In the genomic region with DNA sequence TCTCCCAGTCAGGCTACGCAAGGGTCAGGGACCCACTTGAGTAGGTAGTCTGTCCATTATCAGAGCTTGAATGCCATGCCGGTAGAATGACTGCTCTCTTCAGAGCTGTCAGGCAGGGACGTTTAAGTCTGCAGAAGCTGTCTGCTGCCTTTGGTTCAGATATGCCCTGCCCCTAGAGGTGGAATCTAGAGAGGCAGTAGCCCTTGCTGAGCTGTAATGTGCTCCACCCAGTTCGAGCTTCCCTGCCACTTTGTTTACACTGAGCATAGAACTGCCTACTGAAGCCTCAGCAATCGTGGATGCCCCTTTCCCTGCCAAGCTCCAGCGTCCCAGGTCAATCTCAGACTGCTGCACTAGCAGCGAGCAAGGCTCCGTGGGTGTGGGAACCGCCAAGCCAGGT, we compare ENCODE assay signal across 18 cellular contexts. TPM values are rescaled to one million over a fixed set of nuclear protein-coding genes. Genes with fewer than 3 reads are reported as not detected.
DNase-seq lines count a peak whose midpoint lies in the region; ATAC-seq, FAIRE-seq and TF ChIP-seq lines count a peak whose summit lies in the region.
"Had no signal": no experiment of that assay in that cellular context is flagged by ENCODE, and none has a peak within 500 bp of the region (broad histone marks: within the 10 kb centered on the region; RNA-seq: fewer than 3 reads in every experiment).

No MANE protein-coding gene starts in this region.

- no peaks in the 10 kb centered on the region for H3K79me1 ChIP-seq in neuronal stem cell (ENCODE audit: low read depth, low read length)

- no peaks in the 10 kb centered on the region for H3K79me2 ChIP-seq in GM23338 (replicated peaks; ENCODE audit: insufficient read depth)
- no peaks in the 10 kb centered on the region for H3K79me2 ChIP-seq in K562 (ENCODE audit: control insufficient read depth, insufficient read depth, low read length)

- H3K36me3 ChIP-seq in GM23338 (ENCODE audit: insufficient read depth) (no peaks in the 10 kb centered on the region), K562 (ENCODE audit: control insufficient read depth, insufficient read depth, low read length) (no peaks in the 10 kb centered on the region), neuronal stem cell (replicated peaks in 1 of 2; ENCODE audit: control insufficient read depth in 2 of 2, insufficient read depth in 2 of 2, low read length in 2 of 2) (no peaks in the 10 kb centered on the region), MG63 (no peaks in the 10 kb centered on the region)
- H3K36me3 ChIP-seq: HAP-1, SJSA1 had no signal

- TF ChIP-seq POLR2A in K562 (conservative IDR thresholded peaks at IDR 0.05), result no peak

- no peaks in the 10 kb centered on the region; the same call in 2 of the 3 replicates for H3K36me3 Mint-ChIP-seq in GM23338 (ENCODE audit: low read depth)

- no peak overlapping the region for H4K91ac ChIP-seq in neuronal stem cell (ENCODE audit: low read depth, low read length, poor library complexity)

- no peak; a peak in 3 of 4 replicates for TF ChIP-seq RAD21 in K562 (CRISPR knock-in tag; conservative IDR thresholded peaks at IDR 0.05 in 1 of 2, IDR thresholded peaks at IDR 0.05 in 1 of 2)

- WGBS in K562 (ENCODE audit: insufficient coverage, low coverage, missing lambda C conversion rate), result 8% methylated on average over 9 of the region's 9 CpGs
- no CpG with 5 or more reads among the region's 9 CpGs for WGBS in neuronal stem cell (ENCODE audit: extremely low coverage in 2 of 2, insufficient read length in 2 of 2, insufficient replicate concordance in 1 of 2), 2 donors

- in situ Hi-C loops in K562 (cut with MboI), result no loop called here

- H3K9ac ChIP-seq in K562 (ENCODE audit: insufficient read depth in 1 of 2, low read depth in 2 of 2, low read length in 2 of 2), result peak overlapping the region in 1 of 2 experiments; percentile 82; a peak in 2 of 4 replicates
- H3K9ac ChIP-seq in neuronal stem cell (ENCODE audit: low read depth, low read length, poor library complexity), result no peak overlapping the region

- H3K9me3 Mint-ChIP-seq in GM23338, result peaks cover 66% of the 10 kb centered on the region

- H3K27me3 Mint-ChIP-seq in GM23338 (ENCODE audit: insufficient read depth, low read depth, poor library complexity), result peaks cover 4% of the 10 kb centered on the region
- H3K27me3 Mint-ChIP-seq: B cell had no signal

- peak; percentile 28; the same call in 1 of the 3 replicates for ATAC-seq in GM23338
- peak; percentile 79 for ATAC-seq in K562
- no peak for ATAC-seq in HG03432 (IDR thresholded peaks at IDR 0.05; ENCODE audit: unreplicated experiment)
- ATAC-seq: CD8-positive, alpha-beta T cell; T-cell had no signal

- H3K4me3 ChIP-seq in GM23338 (no peak overlapping the region), K562 (peak overlapping the region; percentile 25; the same call in 1 of the 2 replicates), neuronal stem cell (ENCODE audit: low read length in 2 of 2) (no peak overlapping the region), MG63 (no peak overlapping the region)
- H3K4me3 ChIP-seq: HAP-1, SJSA1 had no signal

- no TSS peak for BruUV-seq in K562 (replicated peaks; lab: Mats Ljungman, UMichigan)

- no peak overlapping the region for H2BK5ac ChIP-seq in neuronal stem cell (ENCODE audit: low read length)

- H2BK120ac ChIP-seq in neuronal stem cell (ENCODE audit: low read depth, low read length), result no peak overlapping the region

- no peak overlapping the region for H3K14ac ChIP-seq in neuronal stem cell (ENCODE audit: low read length)

- peak; percentile 60 for DNase-seq in GM23338 (ENCODE audit: low spot score)
- no peak for DNase-seq in K562 (ENCODE audit: extremely low read depth in 1 of 4, low spot score in 3 of 4)
- no peak for DNase-seq in neuronal stem cell (ENCODE audit: low spot score)
- no peak for DNase-seq in activated naive CD4-positive, alpha-beta T cell treated with Interleukin-2 at 50 U/mL for 16 hours
- no peak for DNase-seq in MG63
- DNase-seq: CD8-positive, alpha-beta T cell; EL; KBM-7; NCI-H1105; NCI-H1694 treated with DMSO at 0.1 percent for 48 hours; T-cell had no signal

- no peaks in the 10 kb centered on the region for H3K9me1 ChIP-seq in K562 (ENCODE audit: control insufficient read depth, insufficient read depth, low read length)

- no peak for FAIRE-seq in K562 (lab: Jason Lieb, UNC)
- FAIRE-seq: HTR-8/SVneo had no signal

- H3K4me1 Mint-ChIP-seq in GM23338, result no peaks in the 10 kb centered on the region; the same call in 2 of the 3 replicates
- H3K4me1 Mint-ChIP-seq: B cell, T-cell had no signal

- H4K20me1 ChIP-seq in GM23338 (replicated peaks; ENCODE audit: insufficient read depth), result no peaks in the 10 kb centered on the region
- H4K20me1 ChIP-seq in K562 (replicated peaks; ENCODE audit: control insufficient read depth, insufficient read depth, low read length), result no peaks in the 10 kb centered on the region

- no peak overlapping the region for H2BK12ac ChIP-seq in neuronal stem cell (ENCODE audit: low read length)

- no peak overlapping the region for H3K4me2 ChIP-seq in GM23338
- peak overlapping the region; percentile 66 for H3K4me2 ChIP-seq in K562 (ENCODE audit: insufficient read depth, low read length)
- no peak overlapping the region for H3K4me2 ChIP-seq in neuronal stem cell (ENCODE audit: insufficient read depth, low read length, poor library complexity, severe bottlenecking)

- no peak overlapping the region for H3K18ac ChIP-seq in neuronal stem cell (ENCODE audit: low read length)

- peak; percentile 34 to 56; a peak in 3 of 4 replicates for TF ChIP-seq CTCF in GM23338 (conservative IDR thresholded peaks at IDR 0.05; ENCODE audit: low read depth in 2 of 2)
- peak; percentile 18; the same call in 1 of the 2 replicates for TF ChIP-seq CTCF in LNCAP (IDR thresholded peaks at IDR 0.05)
- TF ChIP-seq CTCF in K562 (IDR thresholded peaks at IDR 0.05 in 2 of 3, conservative IDR thresholded peaks at IDR 0.05 in 1 of 3; ENCODE audit: insufficient read depth in 2 of 3, low read depth in 1 of 3, low read length in 3 of 3), result peak; percentile 12 to 49 (median 45); a peak in 3 of 6 replicates

- POLR2A ChIA-PET in K562 (lab: Yijun Ruan, JAX), result interaction anchor here (0.8 kb wide), 1 partner anchor 21 kb away, joined by 4 read pairs; no protein-coding TSS in a partner anchor

- CTCF ChIA-PET in K562 (lab: Yijun Ruan, JAX; ENCODE audit: low intra/inter-chr PET ratio), result no interaction called here

- H3F3A ChIP-seq in GM23338 (replicated peaks; ENCODE audit: low read depth), result no peaks in the 10 kb centered on the region

- H3K27ac ChIP-seq in GM23338 (ENCODE audit: low read depth) (no peak overlapping the region), K562 (ENCODE audit: extremely low read depth, low read depth, low read length) (no peak overlapping the region; the same call in 2 of the 3 replicates), neuronal stem cell (replicated peaks; ENCODE audit: low read length) (no peak overlapping the region)
- H3K27ac ChIP-seq: RWPE1, SJSA1 had no signal

- H3K4me1 ChIP-seq in GM23338 (ENCODE audit: insufficient read depth) (no peaks in the 10 kb centered on the region), K562 (replicated peaks in 1 of 2; ENCODE audit: control insufficient read depth in 2 of 2, insufficient read depth in 2 of 2, low read length in 2 of 2) (no peaks in the 10 kb centered on the region), neuronal stem cell (ENCODE audit: control insufficient read depth in 2 of 2, insufficient read depth in 1 of 2, low read depth in 1 of 2, low read length in 2 of 2) (no peaks in the 10 kb centered on the region)
- H3K4me1 ChIP-seq: HAP-1, SJSA1 had no signal

- H2AFZ ChIP-seq in GM23338, result no peak overlapping the region; the same call in 1 of the 2 replicates
- peak overlapping the region; percentile 87 for H2AFZ ChIP-seq in K562 (ENCODE audit: low read depth, low read length)
- no peak overlapping the region for H2AFZ ChIP-seq in neuronal stem cell (ENCODE audit: low read length)

- H4K8ac ChIP-seq in neuronal stem cell (ENCODE audit: low read depth, low read length), result no peak overlapping the region

- no peak for TF ChIP-seq EP300 in K562 (IDR thresholded peaks at IDR 0.05; ENCODE audit: low read length)

- H3K4me3 Mint-ChIP-seq in GM23338, result no peak overlapping the region
- H3K4me3 Mint-ChIP-seq: B cell; CD8-positive, alpha-beta T cell; T-cell had no signal

- H2AK5ac ChIP-seq in neuronal stem cell (ENCODE audit: low read depth, low read length), result peak overlapping the region; percentile 60

- H3K27ac Mint-ChIP-seq in GM23338, result no peak overlapping the region
- H3K27ac Mint-ChIP-seq: B cell; CD8-positive, alpha-beta T cell; T-cell had no signal

- H3K9me2 ChIP-seq in GM23338 (ENCODE audit: insufficient read depth), result 0 out of 2 replicates have a peak, but pooled peaks cover 3% of the 10 kb centered on the region

- no peaks in the 10 kb centered on the region for H3K27me3 ChIP-seq in GM23338 (ENCODE audit: insufficient read depth)
- no peaks in the 10 kb centered on the region for H3K27me3 ChIP-seq in K562 (ENCODE audit: control insufficient read depth in 2 of 2, insufficient read depth in 2 of 2, low read length in 2 of 2)
- H3K27me3 ChIP-seq in neuronal stem cell (ENCODE audit: control insufficient read depth in 3 of 3, insufficient read depth in 3 of 3, low read depth in 1 of 3, low read length in 3 of 3), result no peaks in the 10 kb centered on the region
- no peaks in the 10 kb centered on the region for H3K27me3 ChIP-seq in MG63
- H3K27me3 ChIP-seq: SJSA1 had no signal

- H2BK15ac ChIP-seq in neuronal stem cell (ENCODE audit: low read length), result peak overlapping the region; percentile 54

- intact Hi-C loops in K562 (cut with micrococcal nuclease), result no loop called here

- H3K9me3 ChIP-seq in K562 (replicated peaks; ENCODE audit: control insufficient read depth, insufficient read depth, low read depth, low read length) (no peaks in the 10 kb centered on the region), neuronal stem cell (replicated peaks in 1 of 2; ENCODE audit: control insufficient read depth in 2 of 2, insufficient read depth in 1 of 2, low read depth in 1 of 2, low read length in 2 of 2) (no peaks in the 10 kb centered on the region), MG63 (no peaks in the 10 kb centered on the region)
- H3K9me3 ChIP-seq: HAP-1, SJSA1 had no signal

- H3K4ac ChIP-seq in neuronal stem cell (ENCODE audit: low read length), result no peak overlapping the region

- peak overlapping the region; percentile 25 for H3K23ac ChIP-seq in neuronal stem cell (ENCODE audit: low read depth, low read length, poor library complexity)

RNA-seq across cellular contexts. Expression of a gene that starts 57.5 kb away (rescaled TPM):
- total RNA-seq in GM23338 (2014; rRNA removed; shearing (Covaris generic)), result 14.6 and 19.8 TPM in 2 replicates
- 11.2 and 12.9 TPM in 2 replicates for polyA plus RNA-seq in GM23338 (2016; fragmentation: Nextera tagmentation; extraction: Ambion mirVana)
- total RNA-seq in K562 (2011; cell fraction: chromatin; rRNA removed; ENCODE audit: low replicate concordance), result 23.2 and 32.3 TPM in 2 replicates
- 22.8 and 27.4 TPM in 2 replicates for total RNA-seq in K562 (2011; cell fraction: nucleolus; rRNA removed)
- total RNA-seq in K562 (2011; cell fraction: nucleoplasm; rRNA removed), result 35.6 and 42.7 TPM in 2 replicates
- 12.4 and 21.7 TPM in 2 replicates for total RNA-seq in K562 (2014; rRNA removed)
- 22.6 and 22.9 TPM in 2 replicates for total RNA-seq in K562 (2014; rRNA removed; fragmentation: Illumina TruSeq; extraction: Trizol)
- 22.5 and 24.7 TPM in 2 replicates for total RNA-seq in K562 (2015; rRNA removed; fragmentation: Illumina TruSeq; extraction: Trizol)
- total RNA-seq in K562 (2021), result 17.4 and 18.0 TPM in 2 replicates
- 16.7 and 22.9 TPM in 2 replicates for polyA plus RNA-seq in K562 (2011; rRNA removed)
- 10.5 and 12.2 TPM in 2 replicates for polyA plus RNA-seq in K562 (2011; cell fraction: cytosol; rRNA removed)
- polyA plus RNA-seq in K562 (2011; cell fraction: nucleus; rRNA removed), result 17.9 and 25.1 TPM in 2 replicates
- polyA plus RNA-seq in K562 (2012), result 14.3 and 17.4 TPM in 2 replicates
- 21.5 and 25.1 TPM in 2 replicates for polyA plus RNA-seq in K562 (2014; fragmentation: Illumina TruSeq; extraction: Trizol)
- polyA plus RNA-seq in K562 (2014; fragmentation: Nextera tagmentation; extraction: Ambion mirVana), result 10 to 100 TPM in 1 of 2 experiments, 1 to 10 TPM in 1; 5.5 to 10.2 TPM
- polyA plus RNA-seq in K562 (2014; rRNA removed), result 17.6 and 18.2 TPM in 2 replicates
- polyA minus RNA-seq in K562 (2011; rRNA and poly(A)+ RNA removed), result 33.2 and 34.4 TPM in 2 replicates
- 5.0 and 9.4 TPM in 2 replicates for polyA minus RNA-seq in K562 (2011; cell fraction: cytosol; rRNA and poly(A)+ RNA removed)
- polyA minus RNA-seq in K562 (2011; cell fraction: nucleus; rRNA and poly(A)+ RNA removed), result 28.7 and 31.2 TPM in 2 replicates
- 19.8 TPM for polyA plus RNA-seq in neuronal stem cell (2013, experiment 1 of 2)
- 20.7 TPM for polyA plus RNA-seq in neuronal stem cell (2013, experiment 2 of 2)
- 6.6 and 11.9 TPM in 2 replicates for total RNA-seq in MG63 (2014; rRNA removed; shearing (Covaris generic); ENCODE audit: low replicate concordance)
